ENCODE assay signal across 2 cellular contexts in genomic region chr16:57727610-57728009, GRCh38.
TF ChIP-seq lines count a peak whose summit lies in the region.

No MANE protein-coding gene starts in this region.

TF ChIP-seq in GM23338, 12 proteins besides CTCF, POLR2A, EP300 and RAD21 (continued from another document):
- TF ChIP-seq ZNF462 (CRISPR knock-in tag; IDR thresholded peaks at IDR 0.05) (no peak), ZNF114 (CRISPR knock-in tag; IDR thresholded peaks at IDR 0.05) (no peak), ZNF331 (CRISPR knock-in tag; IDR thresholded peaks at IDR 0.05; ENCODE audit: low read depth) (no peak), REST (IDR thresholded peaks at IDR 0.05; ENCODE audit: unreplicated experiment) (no peak), EZH2 (IDR thresholded peaks at IDR 0.05; ENCODE audit: low read depth, unreplicated experiment) (no peak), STAT1 (IDR thresholded peaks at IDR 0.05; ENCODE audit: unreplicated experiment) (no peak)

TF ChIP-seq in WTC11, 78 proteins besides CTCF, POLR2A, EP300 and RAD21 (continued from another document):
- TF ChIP-seq ZMAT4 (CRISPR knock-in tag; IDR thresholded peaks at IDR 0.05) (no peak), RORB (CRISPR knock-in tag; IDR thresholded peaks at IDR 0.05) (no peak), ZNF138 (CRISPR knock-in tag; conservative IDR thresholded peaks at IDR 0.05) (no peak), FOXP4 (CRISPR knock-in tag; IDR thresholded peaks at IDR 0.05) (no peak)
